Comparison of ENCODE assay signal across 16 cellular contexts in genomic region chrX:30990361-30990760, GRCh38.
A peak's percentile ranks its signal among the peaks of the same experiment; 100 is the strongest.
DNase-seq lines count a peak whose midpoint lies in the region; ATAC-seq, FAIRE-seq and TF ChIP-seq lines count a peak whose summit lies in the region.
"Had no signal": no experiment of that assay in that cellular context is flagged by ENCODE, and none has a peak within 500 bp of the region (broad histone marks: within the 10 kb centered on the region; RNA-seq: fewer than 3 reads in every experiment).

No MANE protein-coding gene starts in this region.

- H3K9ac ChIP-seq in mammary epithelial cell (ENCODE audit: insufficient read depth, low read length), result no peak overlapping the region
- no peak overlapping the region for H3K9ac ChIP-seq in PC-3 (ENCODE audit: low read length)
- H3K9ac ChIP-seq: BLaER1 treated with 17β-estradiol and CSF1 and Interleukin-3, amounts not matched to agents 10 nM and 100 nM had no signal

- no peaks in the 10 kb centered on the region for H3K36me3 ChIP-seq in mammary epithelial cell (ENCODE audit: insufficient read depth, low read length)
- H3K36me3 ChIP-seq in breast epithelium, result no peaks in the 10 kb centered on the region
- H3K36me3 ChIP-seq in PC-3 (ENCODE audit: low read depth, low read length), result no peaks in the 10 kb centered on the region
- H3K36me3 ChIP-seq: BLaER1 treated with 17β-estradiol and CSF1 and Interleukin-3, amounts not matched to agents 10 nM and 100 nM had no signal

- DNase-seq in mammary epithelial cell, result peak; percentile 7
- DNase-seq in breast epithelium (ENCODE audit: low spot score in 2 of 2), result no peak
- DNase-seq in PC-3, result peak; percentile 26
- DNase-seq in epithelial cell of esophagus (ENCODE audit: low read depth), result peak; percentile 61
- no peak for DNase-seq in GM12891 (ENCODE audit: insufficient read length, low spot score)
- DNase-seq: CD8-positive, alpha-beta T cell; DMS 273 treated with DMSO at 0.1 percent for 48 hours; DMS79; GDM1; GOT3; H7; HFFc6 had no signal

- H2AFZ ChIP-seq in mammary epithelial cell (ENCODE audit: low read depth, low read length) (no peak overlapping the region), PC-3 (ENCODE audit: low read length) (no peak overlapping the region)

- H3K4me2 ChIP-seq in mammary epithelial cell (ENCODE audit: insufficient read depth, low read depth, low read length), result no peak overlapping the region
- H3K4me2 ChIP-seq in PC-3 (ENCODE audit: low read length), result no peak overlapping the region
- H3K4me2 ChIP-seq: BLaER1 treated with 17β-estradiol and CSF1 and Interleukin-3, amounts not matched to agents 10 nM and 100 nM had no signal

- in situ Hi-C loops in mammary epithelial cell (cut with MboI; ENCODE audit: low sequenced_read_pairs in 2 of 2), result no loop called here

- POLR2A ChIA-PET in PC-3 (lab: Charles Lee; ENCODE audit: unreplicated experiment), result no interaction called here

- CTCF ChIA-PET in mammary epithelial cell (lab: Charles Lee; ENCODE audit: low non-redundant PET), result no interaction called here
- CTCF ChIA-PET in PC-3 (lab: Charles Lee), result no interaction called here

- ATAC-seq in PC-3 (no peak), GM18907 (IDR thresholded peaks at IDR 0.05; ENCODE audit: unreplicated experiment) (no peak), HG03520 (IDR thresholded peaks at IDR 0.05; ENCODE audit: unreplicated experiment) (no peak)
- ATAC-seq: CD8-positive, alpha-beta T cell; HCT116 had no signal

- no peaks in the 10 kb centered on the region for H3K9me2 ChIP-seq in PC-3 (replicated peaks; ENCODE audit: low read length)

- no peak for FAIRE-seq in GM12891 (lab: Jason Lieb, UNC)

- no peak overlapping the region for H3K27ac ChIP-seq in mammary epithelial cell (ENCODE audit: insufficient read depth, low read depth, low read length)
- H3K27ac ChIP-seq in breast epithelium, result no peak overlapping the region
- H3K27ac ChIP-seq in PC-3 (ENCODE audit: low read length), result no peak overlapping the region
- H3K27ac ChIP-seq: BLaER1 treated with 17β-estradiol and CSF1 and Interleukin-3, amounts not matched to agents 10 nM and 100 nM had no signal

- H3K9me3 ChIP-seq in mammary epithelial cell (replicated peaks; ENCODE audit: insufficient read depth, low read length) (no peaks in the 10 kb centered on the region), breast epithelium (no peaks in the 10 kb centered on the region), PC-3 (ENCODE audit: low read length) (no peaks in the 10 kb centered on the region)

- dilution Hi-C loops in mammary epithelial cell (cut with HindIII; ENCODE audit: low sequenced_read_pairs), result no loop called here

- H3K27me3 ChIP-seq in mammary epithelial cell (ENCODE audit: insufficient read depth, low read length) (peaks cover 5% of the 10 kb centered on the region), breast epithelium (peaks cover 0 to 8% of the 10 kb centered on the region in 2 donors), PC-3 (ENCODE audit: low read length) (peaks cover 78% of the 10 kb centered on the region)
- H3K27me3 ChIP-seq: BLaER1 treated with 17β-estradiol and CSF1 and Interleukin-3, amounts not matched to agents 10 nM and 100 nM had no signal

- intact Hi-C loops in mammary epithelial cell (cut with micrococcal nuclease), result no loop called here
- intact Hi-C loops in breast epithelium (cut with DNase I; ENCODE audit: low total_unique reads), result no loop called here
- intact Hi-C loops in PC-3 (cut with micrococcal nuclease), result no loop called here

- H4K20me1 ChIP-seq in mammary epithelial cell (ENCODE audit: insufficient read depth, low read length), result no peaks in the 10 kb centered on the region
- no peaks in the 10 kb centered on the region for H4K20me1 ChIP-seq in PC-3 (ENCODE audit: low read length)
- H4K20me1 ChIP-seq: BLaER1 treated with 17β-estradiol and CSF1 and Interleukin-3, amounts not matched to agents 10 nM and 100 nM had no signal

- 60% methylated on average over 2 of the region's 2 CpGs for WGBS in mammary epithelial cell (ENCODE audit: low coverage, missing lambda C conversion rate)

- TF ChIP-seq CTCF in mammary epithelial cell (conservative IDR thresholded peaks at IDR 0.05 in 1 of 2, IDR thresholded peaks at IDR 0.05 in 1 of 2; ENCODE audit: extremely low read depth in 1 of 2, insufficient read depth in 1 of 2, low read depth in 1 of 2, low read length in 2 of 2) (no peak), breast epithelium (IDR thresholded peaks at IDR 0.05) (no peak), PC-3 (conservative IDR thresholded peaks at IDR 0.05; ENCODE audit: low read depth, low read length) (no peak), epithelial cell of esophagus (IDR thresholded peaks at IDR 0.05; ENCODE audit: insufficient read depth, low read depth, low read length, missing control alignments) (no peak)

- H3F3A ChIP-seq in PC-3 (ENCODE audit: low read length, unreplicated experiment), result no peaks in the 10 kb centered on the region

- no peak for TF ChIP-seq POLR2A in breast epithelium (IDR thresholded peaks at IDR 0.05)
- TF ChIP-seq POLR2A in GM12891 (IDR thresholded peaks at IDR 0.05; ENCODE audit: low read depth, low read length), result no peak

- no TSS peak for BruUV-seq in mammary epithelial cell (replicated peaks; lab: Mats Ljungman, UMichigan)
- no TSS peak for BruUV-seq in PC-3 (replicated peaks; lab: Mats Ljungman, UMichigan)

- H3K4me3 ChIP-seq in mammary epithelial cell (replicated peaks in 1 of 3; ENCODE audit: insufficient read depth in 1 of 3, low read depth in 2 of 3, low read length in 3 of 3) (no peak overlapping the region), breast epithelium (no peak overlapping the region), PC-3 (ENCODE audit: low read length) (no peak overlapping the region), epithelial cell of esophagus (ENCODE audit: low read length) (no peak overlapping the region)
- H3K4me3 ChIP-seq: BLaER1 treated with 17β-estradiol and CSF1 and Interleukin-3, amounts not matched to agents 10 nM and 100 nM had no signal

- H3K79me2 ChIP-seq in mammary epithelial cell (ENCODE audit: insufficient read depth, low read length) (no peaks in the 10 kb centered on the region), PC-3 (ENCODE audit: low read length) (no peaks in the 10 kb centered on the region)

- H3K4me1 ChIP-seq in mammary epithelial cell (ENCODE audit: insufficient read depth, low read length) (no peaks in the 10 kb centered on the region), breast epithelium (no peaks in the 10 kb centered on the region), PC-3 (ENCODE audit: insufficient read depth, low read length) (no peaks in the 10 kb centered on the region)
- H3K4me1 ChIP-seq: BLaER1 treated with 17β-estradiol and CSF1 and Interleukin-3, amounts not matched to agents 10 nM and 100 nM had no signal

TF ChIP-seq in GM12891, 5 proteins besides CTCF, POLR2A, EP300 and RAD21:
- TF ChIP-seq SPI1 (IDR thresholded peaks at IDR 0.05; ENCODE audit: low read depth, low read length) (no peak), PAX5 (IDR thresholded peaks at IDR 0.05; ENCODE audit: insufficient read depth, low read length, severe bottlenecking) (no peak), POLR2AphosphoS5 (IDR thresholded peaks at IDR 0.05; ENCODE audit: low read depth, low read length) (no peak), TAF1 (IDR thresholded peaks at IDR 0.05; ENCODE audit: low read depth, low read length) (no peak), POU2F2 (IDR thresholded peaks at IDR 0.05; ENCODE audit: low read depth, low read length) (no peak)
TF ChIP-seq in GM12891: peak in this region for 0.

Comparison
In these comparisons a context has a peak if more than half of its experiments do, and no peak if none do; other contexts are left out.
1. DNase-seq: peak in mammary epithelial cell (single experiment), PC-3 (single experiment) and epithelial cell of esophagus (single experiment); none in breast epithelium (0 of 2) and GM12891 (single experiment).